2 cellular contexts compared by ENCODE assay signal in the genomic region with DNA sequence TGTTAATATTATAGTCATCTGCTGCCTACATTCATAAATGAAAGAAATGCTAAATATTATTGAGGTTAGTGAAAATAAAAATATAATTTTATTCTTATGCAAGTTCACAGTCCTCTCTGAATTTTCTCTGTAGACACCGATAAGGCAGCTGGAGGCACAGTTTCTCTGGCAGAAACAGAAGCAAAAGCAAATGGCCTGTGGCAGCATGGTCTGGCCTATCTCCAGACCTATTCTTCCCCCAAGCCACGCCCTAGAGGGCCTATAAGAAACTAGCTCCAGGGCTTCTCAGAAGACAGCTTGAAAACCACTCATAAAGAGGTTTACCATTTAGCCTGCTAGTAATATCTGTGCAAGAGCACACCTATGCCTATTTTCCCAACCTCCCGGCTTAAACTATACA.
A peak's percentile ranks its signal among the peaks of the same experiment; 100 is the strongest.
TF ChIP-seq lines count a peak whose summit lies in the region.

No MANE protein-coding gene starts in this region.

TF ChIP-seq in HEK293, 187 proteins besides CTCF, POLR2A, EP300 and RAD21:
- TF ChIP-seq ZNF623 (tag by site-specific recombination; IDR thresholded peaks at IDR 0.05) (peak; percentile 82), ZNF843 (tag by site-specific recombination; IDR thresholded peaks at IDR 0.05) (no peak)

TF ChIP-seq in GM12878, 131 proteins besides CTCF, POLR2A, EP300 and RAD21:
- TF ChIP-seq, protein P1, sequence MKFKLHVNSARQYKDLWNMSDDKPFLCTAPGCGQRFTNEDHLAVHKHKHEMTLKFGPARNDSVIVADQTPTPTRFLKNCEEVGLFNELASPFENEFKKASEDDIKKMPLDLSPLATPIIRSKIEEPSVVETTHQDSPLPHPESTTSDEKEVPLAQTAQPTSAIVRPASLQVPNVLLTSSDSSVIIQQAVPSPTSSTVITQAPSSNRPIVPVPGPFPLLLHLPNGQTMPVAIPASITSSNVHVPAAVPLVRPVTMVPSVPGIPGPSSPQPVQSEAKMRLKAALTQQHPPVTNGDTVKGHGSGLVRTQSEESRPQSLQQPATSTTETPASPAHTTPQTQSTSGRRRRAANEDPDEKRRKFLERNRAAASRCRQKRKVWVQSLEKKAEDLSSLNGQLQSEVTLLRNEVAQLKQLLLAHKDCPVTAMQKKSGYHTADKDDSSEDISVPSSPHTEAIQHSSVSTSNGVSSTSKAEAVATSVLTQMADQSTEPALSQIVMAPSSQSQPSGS (IDR thresholded peaks at IDR 0.05; ENCODE audit: low read length), result no peak
- TF ChIP-seq ASH2L (IDR thresholded peaks at IDR 0.05; ENCODE audit: borderline replicate concordance, low read depth) (no peak), PML (IDR thresholded peaks at IDR 0.05; ENCODE audit: low read length) (no peak), ETV6 (conservative IDR thresholded peaks at IDR 0.05 in 1 of 2, IDR thresholded peaks at IDR 0.05 in 1 of 2; ENCODE audit: borderline replicate concordance in 1 of 2, low read depth in 1 of 2) (no peak)
